9 cellular contexts compared by ENCODE assay signal in the genomic region with DNA sequence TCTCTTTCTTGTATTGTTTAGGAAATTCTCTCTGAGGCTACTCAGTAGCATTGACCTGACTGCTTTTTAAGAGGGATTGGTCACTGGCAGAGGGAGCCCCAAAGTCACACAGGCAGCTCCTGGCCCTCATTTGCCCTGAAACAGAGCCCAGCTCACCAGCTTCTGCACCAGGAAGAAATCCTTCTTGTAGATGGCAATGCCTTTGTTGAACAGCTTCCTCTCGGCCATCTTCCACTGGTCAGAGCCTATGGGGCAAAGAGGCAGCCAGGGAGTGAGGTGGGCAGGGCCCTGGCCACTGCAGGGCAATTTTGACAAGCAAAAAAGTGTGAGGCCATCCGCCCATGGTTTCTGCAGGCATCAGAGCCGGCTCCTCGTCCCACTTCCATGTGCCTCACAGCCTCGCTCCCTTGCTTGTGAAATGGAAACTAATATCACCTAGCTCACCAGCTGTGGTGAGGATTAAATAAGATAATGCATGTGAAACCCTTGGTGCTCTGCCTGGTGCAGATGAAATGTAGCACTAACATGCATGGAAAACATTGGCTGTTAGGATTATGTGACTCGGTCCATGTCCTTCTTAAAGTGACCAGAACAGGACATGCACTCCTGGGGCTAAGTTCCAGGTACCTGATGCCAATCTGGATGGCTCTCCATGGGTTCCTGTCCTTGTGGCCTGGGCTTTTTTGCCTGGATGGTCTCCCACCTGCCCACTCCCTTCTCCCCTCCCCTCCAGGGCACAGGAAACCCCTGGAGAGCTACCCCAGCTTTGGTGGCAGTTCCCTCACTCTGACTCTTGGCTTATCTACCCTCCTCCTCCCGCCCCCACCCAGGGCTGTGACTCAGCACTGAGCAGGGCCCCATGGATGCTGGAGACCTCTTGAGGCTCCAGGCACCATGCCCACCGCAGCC. TPM values are rescaled to one million over a fixed set of nuclear protein-coding genes. Genes with fewer than 3 reads are reported as not detected.
DNase-seq lines count a peak whose midpoint lies in the region; ATAC-seq, FAIRE-seq and TF ChIP-seq lines count a peak whose summit lies in the region.
"Had no signal": no experiment of that assay in that cellular context is flagged by ENCODE, and none has a peak within 500 bp of the region (broad histone marks: within the 10 kb centered on the region; RNA-seq: fewer than 3 reads in every experiment).

No MANE protein-coding gene starts in this region.

- no peak for FAIRE-seq in frontal cortex (lab: Jason Lieb, UNC)
- FAIRE-seq: TTC549 had no signal

- H3K36me3 Mint-ChIP-seq in T-cell: peaks cover 52% of the 10 kb centered on the region

- H3K4me1 ChIP-seq in GM23248 (ENCODE audit: insufficient read depth): peaks cover 47% of the 10 kb centered on the region

- peak overlapping the region; percentile 16 to 69 for H3K27ac Mint-ChIP-seq in T-cell

- CTCF ChIA-PET in T-cell (lab: Charles Lee): interaction anchor here in 1 of 2 donors (1.2 kb wide), 1 partner anchor 16 kb away, joined by 3 read pairs; no protein-coding TSS in a partner anchor

- POLR2A ChIA-PET in T-cell (lab: Charles Lee): interaction anchor here in 1 of 2 donors (0.6 kb wide), 1 partner anchor 175 kb away, joined by 3 read pairs; no protein-coding TSS in a partner anchor

- no peak for TF ChIP-seq CTCF in fibroblast of mammary gland (conservative IDR thresholded peaks at IDR 0.05; ENCODE audit: control insufficient read depth, insufficient read depth, low read depth, low read length)
- no peak for TF ChIP-seq CTCF in GM13976 (IDR thresholded peaks at IDR 0.05; ENCODE audit: borderline replicate concordance, control extremely low read depth, extremely low read depth, insufficient read depth, missing control alignments)

- peaks cover 36% of the 10 kb centered on the region for H3K79me2 ChIP-seq in GM23248 (ENCODE audit: insufficient read depth)

- H3K9me3 Mint-ChIP-seq in T-cell: no peaks in the 10 kb centered on the region

- H2AFZ ChIP-seq in GM23248: no peak overlapping the region

- H3K36me3 ChIP-seq in GM23248 (ENCODE audit: low read depth): peaks cover 29% of the 10 kb centered on the region

- peak overlapping the region; percentile 97 for H3K27ac ChIP-seq in GM23248

- in situ Hi-C loops in GM23248 (cut with MboI) (no loop called here), GM13976 (cut with MboI; ENCODE audit: low sequenced_read_pairs, unreplicated experiment) (loop anchor here (5.0 to 25.0 kb wide), 2 partner anchors 102 to 312 kb away; no protein-coding TSS in a partner anchor)

- no peaks in the 10 kb centered on the region for H3K9me3 ChIP-seq in GM23248 (ENCODE audit: low read depth)

- H3K4me1 Mint-ChIP-seq in T-cell: peaks cover 6 to 27% (median 22%) of the 10 kb centered on the region in 3 donors

- WGBS in GM23248 (ENCODE audit: low coverage in 1 of 2, low lambda C conversion rate in 2 of 2, missing lambda C conversion rate in 2 of 2), 2 experiments: 70 to 72% methylated on average over 8 of the region's 8 CpGs

- ATAC-seq in T-cell (replicated peaks in 1 of 4): no peak

- H3F3A ChIP-seq in GM23248 (ENCODE audit: insufficient read depth): peaks cover 48% of the 10 kb centered on the region

- no peaks in the 10 kb centered on the region for H4K20me1 ChIP-seq in GM23248 (ENCODE audit: insufficient read depth)

- no peaks in the 10 kb centered on the region for H3K27me3 Mint-ChIP-seq in T-cell

- DNase-seq in GM23248 (peak; percentile 68), T-cell (no peak), fibroblast of mammary gland (ENCODE audit: low read depth) (peak; percentile 65), frontal cortex (ENCODE audit: low spot score in 2 of 2) (no peak), NCI-H1048 (lab: John Stamatoyannopoulos, UW) (no peak), putamen (ENCODE audit: low spot score) (no peak), GM13976 (ENCODE audit: low spot score) (no peak)
- peak; percentile 58 for DNase-seq in stimulated activated CD8-positive, alpha-beta memory T cell treated with anti-CD3 and anti-CD28 coated beads, Interleukin-4, amount 100 ng/mL, for 48 hours

- H3K4me3 ChIP-seq in GM23248 (no peak overlapping the region), fibroblast of mammary gland (ENCODE audit: control insufficient read depth, low read depth, low read length) (no peak overlapping the region)

- H3K4me2 ChIP-seq in GM23248 (ENCODE audit: unreplicated experiment): peak overlapping the region; percentile 69

- peak overlapping the region; percentile 77 for H3K9ac ChIP-seq in GM23248

- H3K27me3 ChIP-seq in GM23248 (replicated peaks; ENCODE audit: insufficient read depth): no peaks in the 10 kb centered on the region

- no peak overlapping the region for H3K4me3 Mint-ChIP-seq in T-cell

- H3K9me2 ChIP-seq in GM23248 (ENCODE audit: insufficient read depth): no peaks in the 10 kb centered on the region

RNA-seq across cellular contexts. Expression of a gene that starts 11.2 kb away (rescaled TPM):
- total RNA-seq in GM23248 (2014; rRNA removed; shearing (Covaris generic)): 14.2 and 18.2 TPM in 2 replicates
- polyA plus RNA-seq in GM23248 (2016; fragmentation: Nextera tagmentation; extraction: Ambion mirVana): 64.7 and 67.7 TPM in 2 replicates
- 10 to 100 TPM; 36.2 to 57.9 (median 53.4) TPM for total RNA-seq in T-cell
- total RNA-seq in frontal cortex: 70.5 TPM

Comparison
In these comparisons a context has a peak if more than half of its experiments do, and no peak if none do; other contexts are left out.
1. DNase-seq: peak in GM23248 (single experiment), fibroblast of mammary gland (single experiment) and stimulated activated CD8-positive, alpha-beta memory T cell treated with anti-CD3 and anti-CD28 coated beads, Interleukin-4, amount 100 ng/mL, for 48 hours (single experiment); none in T-cell (0 of 34), frontal cortex (0 of 2), NCI-H1048 (single experiment), putamen (single experiment) and GM13976 (single experiment).